ENCODE assay signal across 8 cellular contexts in genomic region chr12:49868952-49869815, GRCh38. TPM values are rescaled to one million over a fixed set of nuclear protein-coding genes. Genes with fewer than 3 reads are reported as not detected.
DNase-seq lines count a peak whose midpoint lies in the region; ATAC-seq, FAIRE-seq and TF ChIP-seq lines count a peak whose summit lies in the region.

No MANE protein-coding gene starts in this region.

- peak overlapping the region; percentile 9 to 35 (median 22) for H3K4me3 Mint-ChIP-seq in nephron
- H3K4me3 Mint-ChIP-seq in activated CD4-positive, alpha-beta T cell treated with anti-CD3 and anti-CD28 coated beads, Interleukin-2, amount 10 ng/mL, durations not matched to agents 7 days and 5 days = no peak overlapping the region

- POLR2A ChIA-PET in PC-9 (lab: Charles Lee; ENCODE audit: unreplicated experiment) = interaction anchor here (0.6 to 1.2 kb wide), 3 partner anchors 23 to 502 kb away, joined by 5 to 9 read pairs (median 6); partner anchors contain the start of genes NCKAP5L and SPATS2
- POLR2A ChIA-PET in activated CD4-positive, alpha-beta T cell treated with anti-CD3 and anti-CD28 coated beads, Interleukin-2, amount 10 ng/mL, durations not matched to agents 7 days and 5 days (lab: Charles Lee) = no interaction called here

- CTCF ChIA-PET in PC-9 (lab: Charles Lee) = interaction anchor here (0.5 to 1.6 kb wide), 5 partner anchors 76 to 846 kb away, joined by 3 to 6 read pairs (median 4); no protein-coding TSS in a partner anchor
- CTCF ChIA-PET in activated CD4-positive, alpha-beta T cell treated with anti-CD3 and anti-CD28 coated beads, Interleukin-2, amount 10 ng/mL, durations not matched to agents 7 days and 5 days (lab: Charles Lee) = interaction anchor here (0.5 to 1.2 kb wide), 3 partner anchors 98 to 841 kb away, joined by 3 read pairs; no protein-coding TSS in a partner anchor

- H3F3A ChIP-seq in PC-9 (ENCODE audit: insufficient read depth, low read depth) = peaks cover 8% of the 10 kb centered on the region; the same call in 1 of the 2 replicates

- peak overlapping the region; percentile 62 to 88 (median 70) for H3K27ac Mint-ChIP-seq in nephron
- no peak overlapping the region for H3K27ac Mint-ChIP-seq in activated CD4-positive, alpha-beta T cell treated with anti-CD3 and anti-CD28 coated beads, Interleukin-2, amount 10 ng/mL, durations not matched to agents 7 days and 5 days

- H2AFZ ChIP-seq in PC-9 = no peak overlapping the region

- H3K79me2 ChIP-seq in PC-9 (ENCODE audit: low read depth) = no peaks in the 10 kb centered on the region

- TF ChIP-seq CTCF in PC-9 (conservative IDR thresholded peaks at IDR 0.05) (no peak), nephron (IDR thresholded peaks at IDR 0.05; ENCODE audit: unreplicated experiment in 3 of 3) (no peak)

- H3K27me3 Mint-ChIP-seq in nephron (ENCODE audit: low read depth) = peaks cover 60% of the 10 kb centered on the region
- peaks cover 2% of the 10 kb centered on the region for H3K27me3 Mint-ChIP-seq in activated CD4-positive, alpha-beta T cell treated with anti-CD3 and anti-CD28 coated beads, Interleukin-2, amount 10 ng/mL, durations not matched to agents 7 days and 5 days

- intact Hi-C loops in PC-9 (cut with micrococcal nuclease; ENCODE audit: unreplicated experiment) = loop anchor here (1.0 to 5.0 kb wide), 4 partner anchors 38 to 298 kb away; partner anchors contain the start of gene CERS5

- peak overlapping the region; percentile 66 for H3K4me2 ChIP-seq in PC-9

- no peaks in the 10 kb centered on the region for H3K27me3 ChIP-seq in PC-9 (ENCODE audit: insufficient read depth, low read depth)
- no peaks in the 10 kb centered on the region for H3K27me3 ChIP-seq in effector memory CD4-positive, alpha-beta T cell (replicated peaks; ENCODE audit: control insufficient read depth, insufficient read depth, low read length, poor library complexity, severe bottlenecking)

- no peaks in the 10 kb centered on the region for H3K36me3 Mint-ChIP-seq in nephron (ENCODE audit: low read depth)
- no peaks in the 10 kb centered on the region for H3K36me3 Mint-ChIP-seq in activated CD4-positive, alpha-beta T cell treated with anti-CD3 and anti-CD28 coated beads, Interleukin-2, amount 10 ng/mL, durations not matched to agents 7 days and 5 days (ENCODE audit: low read depth)

- no peaks in the 10 kb centered on the region for H3K9me3 Mint-ChIP-seq in nephron
- no peaks in the 10 kb centered on the region for H3K9me3 Mint-ChIP-seq in activated CD4-positive, alpha-beta T cell treated with anti-CD3 and anti-CD28 coated beads, Interleukin-2, amount 10 ng/mL, durations not matched to agents 7 days and 5 days

- H4K20me1 ChIP-seq in PC-9 (ENCODE audit: insufficient read depth) = no peaks in the 10 kb centered on the region

- no peaks in the 10 kb centered on the region for H3K36me3 ChIP-seq in PC-9 (ENCODE audit: low read depth)
- H3K36me3 ChIP-seq in effector memory CD4-positive, alpha-beta T cell (ENCODE audit: control insufficient read depth, insufficient read depth, low read length) = no peaks in the 10 kb centered on the region

- BruUV-seq in PC-9 (replicated peaks; lab: Mats Ljungman, UMichigan) = no TSS peak

- no peak for ATAC-seq in GM19035 (IDR thresholded peaks at IDR 0.05; ENCODE audit: unreplicated experiment)

- H3K4me1 Mint-ChIP-seq in nephron = peaks cover 84% of the 10 kb centered on the region
- no peaks in the 10 kb centered on the region for H3K4me1 Mint-ChIP-seq in activated CD4-positive, alpha-beta T cell treated with anti-CD3 and anti-CD28 coated beads, Interleukin-2, amount 10 ng/mL, durations not matched to agents 7 days and 5 days

- DNase-seq in HTR-8/SVneo (ENCODE audit: insufficient read length, low spot score) = peak; percentile 88
- peak; percentile 90 to 92 for DNase-seq in PC-9
- peak; percentile 65 for DNase-seq in fibroblast of gingiva (ENCODE audit: low read depth)
- DNase-seq in effector memory CD4-positive, alpha-beta T cell = no peak
- DNase-seq in activated CD4-positive, alpha-beta T cell treated with anti-CD3 and anti-CD28 coated beads, Interleukin-2, amount 10 ng/mL, durations not matched to agents 7 days and 5 days = no peak
- DNase-seq in NCI-H526 treated with DMSO at 0.1 percent for 48 hours (lab: John Stamatoyannopoulos, UW) = no peak

- no peak overlapping the region for H3K4me3 ChIP-seq in PC-9
- no peak overlapping the region for H3K4me3 ChIP-seq in effector memory CD4-positive, alpha-beta T cell (ENCODE audit: insufficient read depth, low read depth, low read length, poor library complexity, severe bottlenecking)

- no peak for FAIRE-seq in HTR-8/SVneo (lab: Jason Lieb, UNC)

- peaks cover 30% of the 10 kb centered on the region for H3K4me1 ChIP-seq in PC-9 (replicated peaks; ENCODE audit: insufficient read depth)
- H3K4me1 ChIP-seq in effector memory CD4-positive, alpha-beta T cell (ENCODE audit: control insufficient read depth, insufficient read depth, low read length, poor library complexity, severe bottlenecking) = no peaks in the 10 kb centered on the region

- H3K9me3 ChIP-seq in PC-9 (ENCODE audit: insufficient read depth, low read depth) = no peaks in the 10 kb centered on the region
- H3K9me3 ChIP-seq in effector memory CD4-positive, alpha-beta T cell (ENCODE audit: control insufficient read depth, low read length) = no peaks in the 10 kb centered on the region

- H3K9me2 ChIP-seq in PC-9 (ENCODE audit: insufficient read depth) = no peaks in the 10 kb centered on the region

- H3K27ac ChIP-seq in PC-9 = no peak overlapping the region
- no peak overlapping the region for H3K27ac ChIP-seq in effector memory CD4-positive, alpha-beta T cell (ENCODE audit: insufficient read depth, low read length, poor library complexity, severe bottlenecking)

RNA-seq across cellular contexts. Expression of gene BCDIN3D, which starts 26.3 kb away (rescaled TPM):
- total RNA-seq in PC-9 (2021) = 2.5 and 4.7 TPM in 2 replicates
- 1 to 10 TPM; 7.7 to 8.7 TPM for total RNA-seq in activated CD4-positive, alpha-beta T cell treated with anti-CD3 and anti-CD28 coated beads, Interleukin-2, amount 10 ng/mL, durations not matched to agents 7 days and 5 days

RNA-seq across cellular contexts. Expression of gene FAIM2, which starts 34.5 kb away (rescaled TPM):
- not detected in 2 replicates for total RNA-seq in PC-9 (2021)
- under 1 TPM; 0.33 to 0.50 TPM for total RNA-seq in activated CD4-positive, alpha-beta T cell treated with anti-CD3 and anti-CD28 coated beads, Interleukin-2, amount 10 ng/mL, durations not matched to agents 7 days and 5 days

RNA-seq across cellular contexts. Expression of gene NCKAP5L, which starts 41.0 kb away (rescaled TPM):
- 20.5 and 20.9 TPM in 2 replicates for total RNA-seq in PC-9 (2021)
- total RNA-seq in activated CD4-positive, alpha-beta T cell treated with anti-CD3 and anti-CD28 coated beads, Interleukin-2, amount 10 ng/mL, durations not matched to agents 7 days and 5 days = 1 to 10 TPM; 4.0 to 4.5 TPM

Comparison
In these comparisons a context has a peak if more than half of its experiments do, and no peak if none do; other contexts are left out.
1. DNase-seq: peak in HTR-8/SVneo (single experiment), PC-9 (2 of 2) and fibroblast of gingiva (single experiment); none in effector memory CD4-positive, alpha-beta T cell (0 of 3), activated CD4-positive, alpha-beta T cell treated with anti-CD3 and anti-CD28 coated beads, Interleukin-2, amount 10 ng/mL, durations not matched to agents 7 days and 5 days (single experiment) and NCI-H526 treated with DMSO at 0.1 percent for 48 hours (single experiment).